ENCODE assay signal across 26 cellular contexts in genomic region chr4:43853565-43854345, GRCh38.
A peak's percentile ranks its signal among the peaks of the same experiment; 100 is the strongest.
DNase-seq lines count a peak whose midpoint lies in the region; ATAC-seq, FAIRE-seq and TF ChIP-seq lines count a peak whose summit lies in the region.
"Had no signal": no experiment of that assay in that cellular context is flagged by ENCODE, and none has a peak within 500 bp of the region (broad histone marks: within the 10 kb centered on the region; RNA-seq: fewer than 3 reads in every experiment).

No MANE protein-coding gene starts in this region.

- peak overlapping the region; percentile 39; the same call in 1 of the 2 replicates for H2AFZ ChIP-seq in GM23338
- H2AFZ ChIP-seq: PC-9 had no signal

- H3K27ac Mint-ChIP-seq in GM23338 = no peak overlapping the region
- H3K27ac Mint-ChIP-seq in mesothelial cell of epicardium = peak overlapping the region; percentile 22
- H3K27ac Mint-ChIP-seq: CD4-positive, CD25-positive, alpha-beta regulatory T cell; IgD-negative memory B cell; T-cell had no signal

- H3K4me3 Mint-ChIP-seq in GM23338 = no peak overlapping the region
- H3K4me3 Mint-ChIP-seq in mesothelial cell of epicardium = no peak overlapping the region
- H3K4me3 Mint-ChIP-seq: CD4-positive, CD25-positive, alpha-beta regulatory T cell; IgD-negative memory B cell; T-cell had no signal

- no peaks in the 10 kb centered on the region for H3F3A ChIP-seq in GM23338 (replicated peaks; ENCODE audit: low read depth)

- H3K4me1 Mint-ChIP-seq in GM23338 = peaks cover 12% of the 10 kb centered on the region; the same call in 2 of the 3 replicates
- peaks cover 30% of the 10 kb centered on the region for H3K4me1 Mint-ChIP-seq in mesothelial cell of epicardium
- H3K4me1 Mint-ChIP-seq: CD4-positive, CD25-positive, alpha-beta regulatory T cell; IgD-negative memory B cell; T-cell had no signal

- no peak overlapping the region for H3K9ac ChIP-seq in SK-N-MC (ENCODE audit: insufficient read length)
- H3K9ac ChIP-seq: BLaER1 had no signal

- H3K27me3 ChIP-seq in GM23338 (ENCODE audit: insufficient read depth) = no peaks in the 10 kb centered on the region
- H3K27me3 ChIP-seq in tibial artery = no peaks in the 10 kb centered on the region
- no peaks in the 10 kb centered on the region for H3K27me3 ChIP-seq in pancreas
- H3K27me3 ChIP-seq: BLaER1, SJCRH30 had no signal

- no peaks in the 10 kb centered on the region for H3K79me2 ChIP-seq in GM23338 (replicated peaks; ENCODE audit: insufficient read depth)

- H3K9me3 ChIP-seq in SK-N-MC (ENCODE audit: low read depth, low read length) = no peaks in the 10 kb centered on the region
- no peaks in the 10 kb centered on the region for H3K9me3 ChIP-seq in tibial artery
- H3K9me3 ChIP-seq in pancreas = no peaks in the 10 kb centered on the region
- H3K9me3 ChIP-seq: BLaER1, SJCRH30 had no signal

- H3K4me3 ChIP-seq in GM23338 = no peak overlapping the region
- H3K4me3 ChIP-seq in SK-N-MC = peak overlapping the region; percentile 54
- H3K4me3 ChIP-seq in tibial artery = no peak overlapping the region
- H3K4me3 ChIP-seq in pancreas = no peak overlapping the region
- H3K4me3 ChIP-seq: BLaER1, PC-9, SJCRH30 had no signal

- H3K27ac ChIP-seq in GM23338 (ENCODE audit: low read depth) = no peak overlapping the region
- peak overlapping the region; percentile 56; the same call in 1 of the 2 replicates for H3K27ac ChIP-seq in SK-N-MC
- no peak overlapping the region for H3K27ac ChIP-seq in tibial artery
- H3K27ac ChIP-seq in pancreas = no peak overlapping the region
- H3K27ac ChIP-seq: BLaER1, PC-9, SJCRH30 had no signal

- DNase-seq in GM23338 (ENCODE audit: low spot score) (no peak), HTR-8/SVneo (ENCODE audit: insufficient read length, low spot score) (peak; percentile 11), SK-N-MC (ENCODE audit: low read depth, low spot score) (no peak), mesothelial cell of epicardium (ENCODE audit: low spot score in 2 of 2, unreplicated experiment in 2 of 2) (peak in 1 of 2 experiments; percentile 38), cortex of kidney (lab: John Stamatoyannopoulos, UW) (no peak), tibial artery (no peak), DMS 273 (lab: John Stamatoyannopoulos, UW; ENCODE audit: unreplicated experiment) (no peak), pancreas (no peak)
- DNase-seq: CD4-positive, CD25-positive, alpha-beta regulatory T cell; DMS53; GF-D8; GOT3; NCI-H1048; NCI-H1436 treated with DMSO at 0.1 percent for 48 hours; NCI-H187 treated with DMSO at 0.1 percent for 48 hours; NCI-H82; PC-9; SJCRH30; T-cell had no signal

- no peaks in the 10 kb centered on the region for H4K20me1 ChIP-seq in GM23338 (replicated peaks; ENCODE audit: insufficient read depth)
- H4K20me1 ChIP-seq: BLaER1 had no signal

- H3K36me3 Mint-ChIP-seq in GM23338 (ENCODE audit: low read depth) (0 out of 3 replicates have a peak, but pooled peaks cover 10% of the 10 kb centered on the region), mesothelial cell of epicardium (peaks cover 5% of the 10 kb centered on the region)
- H3K36me3 Mint-ChIP-seq: CD4-positive, CD25-positive, alpha-beta regulatory T cell; IgD-negative memory B cell; T-cell had no signal

- no peaks in the 10 kb centered on the region for H3K27me3 Mint-ChIP-seq in GM23338 (ENCODE audit: insufficient read depth, low read depth, poor library complexity)
- H3K27me3 Mint-ChIP-seq in mesothelial cell of epicardium (ENCODE audit: low read depth) = peaks cover 10% of the 10 kb centered on the region
- H3K27me3 Mint-ChIP-seq: CD4-positive, CD25-positive, alpha-beta regulatory T cell; IgD-negative memory B cell; T-cell had no signal

- H3K36me3 ChIP-seq in GM23338 (ENCODE audit: insufficient read depth) (no peaks in the 10 kb centered on the region), SK-N-MC (ENCODE audit: insufficient read depth, low read length) (no peaks in the 10 kb centered on the region), tibial artery (no peaks in the 10 kb centered on the region), pancreas (no peaks in the 10 kb centered on the region)
- H3K36me3 ChIP-seq: BLaER1, SJCRH30 had no signal

- H3K9me3 Mint-ChIP-seq in GM23338 (peaks cover 10% of the 10 kb centered on the region; the same call in 2 of the 3 replicates), mesothelial cell of epicardium (peaks cover 13% of the 10 kb centered on the region)

- 44 to 49% methylated on average over 7 of the region's 7 CpGs for WGBS in pancreas, 2 donors

- TF ChIP-seq CTCF in GM23338 (conservative IDR thresholded peaks at IDR 0.05; ENCODE audit: low read depth in 2 of 2) (no peak), mesothelial cell of epicardium (IDR thresholded peaks at IDR 0.05; ENCODE audit: unreplicated experiment) (no peak), tibial artery (IDR thresholded peaks at IDR 0.05) (no peak), pancreas (IDR thresholded peaks at IDR 0.05) (no peak)

- ATAC-seq in GM23338 = no peak
- ATAC-seq in pancreas = no peak
- ATAC-seq: HCT116, Right ventricle myocardium inferior, T-cell had no signal

- H3K4me2 ChIP-seq in GM23338 = no peak overlapping the region
- H3K4me2 ChIP-seq: BLaER1, PC-9 had no signal

- H3K9me2 ChIP-seq in GM23338 (ENCODE audit: insufficient read depth) = no peaks in the 10 kb centered on the region

- intact Hi-C loops in tibial artery (cut with DNase I; ENCODE audit: low total_unique reads) = no loop called here
- intact Hi-C loops in pancreas (cut with DNase I) = no loop called here

- H3K4me1 ChIP-seq in GM23338 (ENCODE audit: insufficient read depth) (peaks cover 3% of the 10 kb centered on the region), tibial artery (no peaks in the 10 kb centered on the region), pancreas (no peaks in the 10 kb centered on the region)
- H3K4me1 ChIP-seq: BLaER1, SJCRH30 had no signal

- FAIRE-seq in HTR-8/SVneo (lab: Jason Lieb, UNC) = no peak
- FAIRE-seq in pancreas (lab: Jason Lieb, UNC) = no peak
- FAIRE-seq: A204.1, D721Med, GM12891 had no signal

TF ChIP-seq in GM23338, 12 proteins besides CTCF, POLR2A, EP300 and RAD21 (continues in another document):
- TF ChIP-seq ZNF462 (CRISPR knock-in tag; IDR thresholded peaks at IDR 0.05) (no peak), JUNB (IDR thresholded peaks at IDR 0.05; ENCODE audit: unreplicated experiment) (no peak), POLR2AphosphoS5 (IDR thresholded peaks at IDR 0.05; ENCODE audit: low read depth) (no peak), EZH2phosphoT487 (IDR thresholded peaks at IDR 0.05; ENCODE audit: unreplicated experiment) (no peak), STAT1 (IDR thresholded peaks at IDR 0.05; ENCODE audit: unreplicated experiment) (no peak)
